In genomic region chr14:23319746-23320583, GRCh38 we compare ENCODE assay signal across 8 cellular contexts. TPM values are rescaled to one million over a fixed set of nuclear protein-coding genes. Genes with fewer than 3 reads are reported as not detected.
DNase-seq lines count a peak whose midpoint lies in the region; ATAC-seq and TF ChIP-seq lines count a peak whose summit lies in the region.

No MANE protein-coding gene starts in this region.

- H3K9me3 Mint-ChIP-seq in nephron progenitor cell = no peaks in the 10 kb centered on the region

- peaks cover 55% of the 10 kb centered on the region for H3K36me3 Mint-ChIP-seq in nephron progenitor cell (ENCODE audit: low read depth)

- peaks cover 0 to 6% (median 0%) of the 10 kb centered on the region in 11 experiments; a peak in 2 of 22 replicates for H3K9me3 ChIP-seq in BLaER1 treated with 17β-estradiol and CSF1 and Interleukin-3, amounts not matched to agents 10 nM and 100 nM (replicated peaks in 1 of 11)
- H3K9me3 ChIP-seq in Loucy (ENCODE audit: insufficient read depth, low read depth, low read length) = no peaks in the 10 kb centered on the region

- H3F3A ChIP-seq in Loucy (ENCODE audit: low read depth) = no peaks in the 10 kb centered on the region

- peak overlapping the region; percentile 99 for H3K27ac Mint-ChIP-seq in nephron progenitor cell

- peaks cover 45% of the 10 kb centered on the region for H3K4me1 Mint-ChIP-seq in nephron progenitor cell

- H3K36me3 ChIP-seq in BLaER1 treated with 17β-estradiol and CSF1 and Interleukin-3, amounts not matched to agents 10 nM and 100 nM = peaks cover 28 to 67% (median 44%) of the 10 kb centered on the region in 11 experiments
- H3K36me3 ChIP-seq in Loucy (ENCODE audit: insufficient read depth, low read length) = peaks cover 17% of the 10 kb centered on the region; the same call in 1 of the 2 replicates

- peak overlapping the region; percentile 58; the same call in 1 of the 2 replicates for H2AFZ ChIP-seq in Loucy (ENCODE audit: low read length)

- H3K79me2 ChIP-seq in Loucy (ENCODE audit: insufficient read depth, low read length) = peaks cover 36% of the 10 kb centered on the region

- ATAC-seq in left colon (no peak), GM18858 (IDR thresholded peaks at IDR 0.05; ENCODE audit: unreplicated experiment) (no peak)

- H4K20me1 ChIP-seq in BLaER1 treated with 17β-estradiol and CSF1 and Interleukin-3, amounts not matched to agents 10 nM and 100 nM = peaks cover 21 to 31% (median 26%) of the 10 kb centered on the region in 11 experiments; a peak in 19 of 22 replicates
- H4K20me1 ChIP-seq in Loucy (ENCODE audit: insufficient read depth, low read length, poor library complexity, severe bottlenecking) = peaks cover 31% of the 10 kb centered on the region

- H3K4me1 ChIP-seq in BLaER1 treated with 17β-estradiol and CSF1 and Interleukin-3, amounts not matched to agents 10 nM and 100 nM = peaks cover 29 to 33% (median 32%) of the 10 kb centered on the region in 10 experiments
- H3K4me1 ChIP-seq in Loucy (ENCODE audit: insufficient read depth, low read length, poor library complexity, severe bottlenecking) = peaks cover 27% of the 10 kb centered on the region

- H3K9me2 ChIP-seq in Loucy (replicated peaks; ENCODE audit: low read depth, low read length) = no peaks in the 10 kb centered on the region

- peak overlapping the region; percentile 79 to 99 (median 88) for H3K27ac ChIP-seq in BLaER1 treated with 17β-estradiol and CSF1 and Interleukin-3, amounts not matched to agents 10 nM and 100 nM
- H3K27ac ChIP-seq in dorsolateral prefrontal cortex = peak overlapping the region; percentile 66 to 99 (median 97)

- DNase-seq in dorsolateral prefrontal cortex = no peak
- DNase-seq in nephron progenitor cell = no peak
- DNase-seq in activated gamma-delta T cell (lab: John Stamatoyannopoulos, UW) = no peak
- no peak for DNase-seq in cerebellar nuclear complex (lab: John Stamatoyannopoulos, UW)
- no peak for DNase-seq in left colon

- H3K9ac ChIP-seq in BLaER1 treated with 17β-estradiol and CSF1 and Interleukin-3, amounts not matched to agents 10 nM and 100 nM = peak overlapping the region; percentile 48 to 99 (median 76); a peak in 20 of 22 replicates
- H3K9ac ChIP-seq in Loucy (ENCODE audit: low read depth, low read length, poor library complexity, severe bottlenecking) = peak overlapping the region; percentile 79

- no peak for TF ChIP-seq CTCF in Loucy (conservative IDR thresholded peaks at IDR 0.05; ENCODE audit: low read length)
- no peak for TF ChIP-seq CTCF in dorsolateral prefrontal cortex (IDR thresholded peaks at IDR 0.05 in 54 of 56, conservative IDR thresholded peaks at IDR 0.05 in 2 of 56; ENCODE audit: low read depth in 1 of 56, partially characterized antibody in 56 of 56)
- no peak for TF ChIP-seq CTCF in nephron progenitor cell (IDR thresholded peaks at IDR 0.05)

- H3K4me3 Mint-ChIP-seq in nephron progenitor cell = peak overlapping the region; percentile 78

- no peaks in the 10 kb centered on the region for H3K27me3 ChIP-seq in BLaER1 treated with 17β-estradiol and CSF1 and Interleukin-3, amounts not matched to agents 10 nM and 100 nM
- H3K27me3 ChIP-seq in Loucy (ENCODE audit: insufficient read depth, low read length, poor library complexity, severe bottlenecking) (no peaks in the 10 kb centered on the region), dorsolateral prefrontal cortex (no peaks in the 10 kb centered on the region)

- no peaks in the 10 kb centered on the region for H3K27me3 Mint-ChIP-seq in nephron progenitor cell (ENCODE audit: low read depth, poor library complexity)

- intact Hi-C loops in dorsolateral prefrontal cortex (cut with DNase I) = loop anchor here in 1 of 2 donors (1.0 to 10.0 kb wide), 4 partner anchors 14 to 57 kb away; partner anchors contain the start of genes BCL2L2, CMTM5 and PPP1R3E
- intact Hi-C loops in left colon (cut with DNase I, micrococcal nuclease) = loop anchor here in 1 of 2 donors (10.0 kb wide), 1 partner anchor 145 kb away; the partner anchor contains the start of gene NGDN

- peak overlapping the region; percentile 34 to 70 (median 52); a peak in 19 of 20 replicates for H3K4me3 ChIP-seq in BLaER1 treated with 17β-estradiol and CSF1 and Interleukin-3, amounts not matched to agents 10 nM and 100 nM
- peak overlapping the region; percentile 77 for H3K4me3 ChIP-seq in Loucy (ENCODE audit: low read length, poor library complexity, severe bottlenecking)
- H3K4me3 ChIP-seq in dorsolateral prefrontal cortex = peak overlapping the region in 58 of 59 donors; percentile 22 to 97 (median 69)

- H3K4me2 ChIP-seq in BLaER1 treated with 17β-estradiol and CSF1 and Interleukin-3, amounts not matched to agents 10 nM and 100 nM = peak overlapping the region; percentile 54 to 95 (median 75)
- peak overlapping the region; percentile 96 for H3K4me2 ChIP-seq in Loucy (ENCODE audit: low read depth, low read length, poor library complexity, severe bottlenecking)

RNA-seq across cellular contexts. Expression of gene PABPN1, which starts 1.3 kb away (rescaled TPM):
- total RNA-seq in dorsolateral prefrontal cortex (100 to 1,000 TPM; 124 to 236 (median 157) TPM), left colon (100 to 1,000 TPM; 131 to 158 TPM)

RNA-seq across cellular contexts. Expression of gene BCL2L2, which starts 13.3 kb away (rescaled TPM):
- total RNA-seq in dorsolateral prefrontal cortex = 100 to 1,000 TPM in 113 of 120 experiments, 10 to 100 TPM in 7; 91.0 to 167 (median 129) TPM
- 10 to 100 TPM; 34.7 to 40.2 TPM for total RNA-seq in left colon

RNA-seq across cellular contexts. Expression of gene PPP1R3E, which starts 17.3 kb away (rescaled TPM):
- total RNA-seq in dorsolateral prefrontal cortex = 100 to 1,000 TPM in 2 of 120 experiments, 10 to 100 TPM in 118; 40.5 to 103 (median 63.1) TPM
- 10 to 100 TPM; 10.8 to 11.2 TPM for total RNA-seq in left colon

RNA-seq across cellular contexts. Expression of gene SLC22A17, which starts 32.7 kb away (rescaled TPM):
- 100 to 1,000 TPM; 238 to 610 (median 461) TPM for total RNA-seq in dorsolateral prefrontal cortex
- total RNA-seq in left colon = 1 to 10 TPM; 2.7 to 8.0 TPM

RNA-seq across cellular contexts. Expression of gene HOMEZ, which starts 34.0 kb away (rescaled TPM):
- total RNA-seq in dorsolateral prefrontal cortex (10 to 100 TPM in 43 of 120 experiments, 1 to 10 TPM in 77; 5.4 to 16.5 (median 9.1) TPM), left colon (10 to 100 TPM; 15.3 to 17.6 TPM)
